In the genomic region with DNA sequence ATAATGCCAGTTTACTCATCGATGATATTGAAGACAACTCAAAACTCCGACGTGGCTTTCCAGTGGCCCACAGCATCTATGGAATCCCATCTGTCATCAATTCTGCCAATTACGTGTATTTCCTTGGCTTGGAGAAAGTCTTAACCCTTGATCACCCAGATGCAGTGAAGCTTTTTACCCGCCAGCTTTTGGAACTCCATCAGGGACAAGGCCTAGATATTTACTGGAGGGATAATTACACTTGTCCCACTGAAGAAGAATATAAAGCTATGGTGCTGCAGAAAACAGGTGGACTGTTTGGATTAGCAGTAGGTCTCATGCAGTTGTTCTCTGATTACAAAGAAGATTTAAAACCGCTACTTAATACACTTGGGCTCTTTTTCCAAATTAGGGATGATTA, we compare ENCODE assay signal across 24 cellular contexts. TPM values are rescaled to one million over a fixed set of nuclear protein-coding genes. Genes with fewer than 3 reads are reported as not detected.
DNase-seq lines count a peak whose midpoint lies in the region; ATAC-seq and TF ChIP-seq lines count a peak whose summit lies in the region.
"Had no signal": no experiment of that assay in that cellular context is flagged by ENCODE, and none has a peak within 500 bp of the region (broad histone marks: within the 10 kb centered on the region; RNA-seq: fewer than 3 reads in every experiment).

No MANE protein-coding gene starts in this region.

- H3K9me3 Mint-ChIP-seq in activated CD4-positive, alpha-beta memory T cell treated with anti-CD3 and anti-CD28 coated beads for 36 hours: no peaks in the 10 kb centered on the region
- H3K9me3 Mint-ChIP-seq: CD4-positive, alpha-beta T cell; H9 had no signal

- WGBS in right cardiac atrium: 55% methylated on average over 6 of the region's 6 CpGs

- DNase-seq in right cardiac atrium (no peak), left ventricle myocardium superior (no peak), NCI-H82 (lab: John Stamatoyannopoulos, UW) (peak; percentile 98), fibroblast of mammary gland (ENCODE audit: low read depth) (peak; percentile 34), posterior vena cava (ENCODE audit: low spot score) (no peak), tibial artery (no peak)
- DNase-seq in activated CD4-positive, alpha-beta memory T cell treated with anti-CD3 and anti-CD28 coated beads for 36 hours: no peak
- DNase-seq: ACHN; Caco-2; CD4-positive, alpha-beta T cell; DND-41; H9; KBM-7; NCI-H1092 treated with DMSO at 0.1 percent for 48 hours; NCI-H1436 treated with DMSO at 0.1 percent for 48 hours; NCI-H2029; NCI-H2227 treated with DMSO at 0.1 percent for 48 hours; NCI-H510A treated with DMSO at 0.1 percent for 48 hours had no signal

- no peaks in the 10 kb centered on the region for H3K4me1 ChIP-seq in right cardiac atrium (ENCODE audit: control insufficient read depth, insufficient read depth, low read length)
- H3K4me1 ChIP-seq in tibial artery: no peaks in the 10 kb centered on the region
- H3K4me1 ChIP-seq: Caco-2 had no signal

- H3K27ac ChIP-seq in right cardiac atrium (ENCODE audit: low read length) (peak overlapping the region; percentile 37), tibial artery (no peak overlapping the region)
- H3K27ac ChIP-seq: BLaER1, HL-60, SJSA1 had no signal

- H3K36me3 ChIP-seq in tibial artery: peaks cover 33 to 80% (median 43%) of the 10 kb centered on the region in 3 donors

- intact Hi-C loops in right cardiac atrium (cut with DNase I): no loop called here
- intact Hi-C loops in left ventricle myocardium superior (cut with micrococcal nuclease): no loop called here
- intact Hi-C loops in posterior vena cava (cut with DNase I): no loop called here
- intact Hi-C loops in tibial artery (cut with DNase I; ENCODE audit: low total_unique reads): no loop called here
- intact Hi-C loops in activated CD4-positive, alpha-beta memory T cell treated with anti-CD3 and anti-CD28 coated beads for 36 hours (cut with micrococcal nuclease): no loop called here

- H3K27ac Mint-ChIP-seq in activated CD4-positive, alpha-beta memory T cell treated with anti-CD3 and anti-CD28 coated beads for 36 hours: no peak overlapping the region
- H3K27ac Mint-ChIP-seq: H9 had no signal

- H3K27me3 ChIP-seq in right cardiac atrium (ENCODE audit: control insufficient read depth, insufficient read depth): no peaks in the 10 kb centered on the region
- H3K27me3 ChIP-seq in tibial artery: no peaks in the 10 kb centered on the region
- H3K27me3 ChIP-seq: BLaER1, SJSA1 had no signal

- no peak overlapping the region for H3K4me3 Mint-ChIP-seq in activated CD4-positive, alpha-beta memory T cell treated with anti-CD3 and anti-CD28 coated beads for 36 hours
- H3K4me3 Mint-ChIP-seq: CD4-positive, alpha-beta T cell; H9 had no signal

- TF ChIP-seq CTCF in fibroblast of mammary gland (conservative IDR thresholded peaks at IDR 0.05; ENCODE audit: control insufficient read depth, insufficient read depth, low read depth, low read length) (no peak), tibial artery (IDR thresholded peaks at IDR 0.05) (no peak)

- peaks cover 13% of the 10 kb centered on the region for H3K4me1 Mint-ChIP-seq in activated CD4-positive, alpha-beta memory T cell treated with anti-CD3 and anti-CD28 coated beads for 36 hours (ENCODE audit: low read depth)

- H3K9me3 ChIP-seq in right cardiac atrium (ENCODE audit: control insufficient read depth, low read length): no peaks in the 10 kb centered on the region
- no peaks in the 10 kb centered on the region for H3K9me3 ChIP-seq in tibial artery
- H3K9me3 ChIP-seq: BLaER1, Caco-2, SJSA1 had no signal

- peaks cover 23% of the 10 kb centered on the region for H3K36me3 Mint-ChIP-seq in activated CD4-positive, alpha-beta memory T cell treated with anti-CD3 and anti-CD28 coated beads for 36 hours

- ATAC-seq in right cardiac atrium (no peak), left ventricle myocardium superior (no peak)
- ATAC-seq: GM12878, HepG2, Right ventricle myocardium inferior had no signal

- H3K4me3 ChIP-seq in right cardiac atrium (ENCODE audit: low read length) (no peak overlapping the region), fibroblast of mammary gland (ENCODE audit: control insufficient read depth, low read depth, low read length) (no peak overlapping the region), tibial artery (no peak overlapping the region)
- H3K4me3 ChIP-seq: BLaER1, GM12878, SJSA1 had no signal

- POLR2A ChIA-PET in activated CD4-positive, alpha-beta memory T cell treated with anti-CD3 and anti-CD28 coated beads for 36 hours (lab: Charles Lee): no interaction called here

- CTCF ChIA-PET in activated CD4-positive, alpha-beta memory T cell treated with anti-CD3 and anti-CD28 coated beads for 36 hours (lab: Charles Lee): interaction anchor here (1.1 kb wide), 1 partner anchor 73 kb away, joined by 4 read pairs; no protein-coding TSS in a partner anchor

- no peaks in the 10 kb centered on the region for H3K27me3 Mint-ChIP-seq in activated CD4-positive, alpha-beta memory T cell treated with anti-CD3 and anti-CD28 coated beads for 36 hours
- H3K27me3 Mint-ChIP-seq: CD4-positive, alpha-beta T cell had no signal

RNA-seq across cellular contexts. Expression of a gene that starts 13.7 kb away (rescaled TPM):
- 10 to 100 TPM; 29.7 to 33.5 (median 31.0) TPM for total RNA-seq in right cardiac atrium
- polyA plus RNA-seq in right cardiac atrium: 22.0 TPM
- total RNA-seq in left ventricle myocardium superior: 29.8 TPM
- total RNA-seq in posterior vena cava: 10 to 100 TPM; 30.8 to 36.9 TPM
- 10 to 100 TPM; 36.1 to 37.5 TPM for total RNA-seq in activated CD4-positive, alpha-beta memory T cell treated with anti-CD3 and anti-CD28 coated beads for 36 hours

RNA-seq across cellular contexts. Expression of a gene that starts 14.1 kb away (rescaled TPM):
- total RNA-seq in right cardiac atrium (10 to 100 TPM; 18.4 to 22.4 (median 21.1) TPM), left ventricle myocardium superior (18.3 TPM), posterior vena cava (10 to 100 TPM; 28.5 to 33.2 TPM)
- polyA plus RNA-seq in right cardiac atrium: 10.8 TPM
- total RNA-seq in activated CD4-positive, alpha-beta memory T cell treated with anti-CD3 and anti-CD28 coated beads for 36 hours: 10 to 100 TPM; 41.3 to 44.8 TPM

RNA-seq across cellular contexts. Expression of a gene that starts 25.2 kb away (rescaled TPM):
- 10 to 100 TPM; 13.3 to 22.3 (median 17.9) TPM for total RNA-seq in right cardiac atrium
- polyA plus RNA-seq in right cardiac atrium: 17.2 TPM
- 18.7 TPM for total RNA-seq in left ventricle myocardium superior
- 10 to 100 TPM; 22.2 to 25.2 TPM for total RNA-seq in posterior vena cava
- 10 to 100 TPM; 22.7 to 26.3 TPM for total RNA-seq in activated CD4-positive, alpha-beta memory T cell treated with anti-CD3 and anti-CD28 coated beads for 36 hours

Comparison
In these comparisons a context has a peak if more than half of its experiments do, and no peak if none do; other contexts are left out.
1. DNase-seq: peak in NCI-H82 (single experiment) and fibroblast of mammary gland (single experiment); none in right cardiac atrium (0 of 3), left ventricle myocardium superior (single experiment), posterior vena cava (single experiment), tibial artery (0 of 2) and activated CD4-positive, alpha-beta memory T cell treated with anti-CD3 and anti-CD28 coated beads for 36 hours (single experiment).